ENCODE assay signal across 1 cellular context in the genomic region with DNA sequence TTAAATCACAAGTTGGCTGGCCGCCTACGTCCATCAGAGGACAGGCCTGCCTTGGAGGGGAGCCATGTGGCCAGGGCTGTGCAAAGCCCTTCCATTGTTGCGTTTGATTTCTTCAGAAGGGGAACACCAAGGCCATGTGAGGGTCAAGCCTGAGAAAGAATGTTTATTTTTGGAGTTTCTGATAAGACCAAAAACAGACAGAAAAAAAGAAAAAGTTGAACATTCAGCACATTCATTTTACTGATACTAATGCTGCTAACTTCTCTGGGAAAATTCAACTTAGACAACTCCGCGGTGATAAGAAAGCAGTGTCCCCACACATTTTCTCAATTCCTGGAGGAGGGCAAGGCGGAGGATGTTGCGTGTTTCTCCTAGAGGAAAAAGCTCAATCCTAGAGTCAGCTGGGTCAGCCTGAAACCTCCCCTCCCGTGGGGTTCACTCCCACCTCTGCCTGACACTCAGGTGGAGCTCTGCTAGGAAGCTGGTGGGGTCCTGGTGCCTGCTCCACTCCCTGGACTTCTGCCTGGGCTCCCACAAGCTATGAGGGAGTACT.
TF ChIP-seq lines count a peak whose summit lies in the region.

No MANE protein-coding gene starts in this region.

TF ChIP-seq in GM23338, 12 proteins besides CTCF, POLR2A, EP300 and RAD21 (continued from another document):
- TF ChIP-seq ZNF462 (CRISPR knock-in tag; IDR thresholded peaks at IDR 0.05): no peak
- no peak for TF ChIP-seq ZNF114 (CRISPR knock-in tag; IDR thresholded peaks at IDR 0.05)
- TF ChIP-seq, protein P1, sequence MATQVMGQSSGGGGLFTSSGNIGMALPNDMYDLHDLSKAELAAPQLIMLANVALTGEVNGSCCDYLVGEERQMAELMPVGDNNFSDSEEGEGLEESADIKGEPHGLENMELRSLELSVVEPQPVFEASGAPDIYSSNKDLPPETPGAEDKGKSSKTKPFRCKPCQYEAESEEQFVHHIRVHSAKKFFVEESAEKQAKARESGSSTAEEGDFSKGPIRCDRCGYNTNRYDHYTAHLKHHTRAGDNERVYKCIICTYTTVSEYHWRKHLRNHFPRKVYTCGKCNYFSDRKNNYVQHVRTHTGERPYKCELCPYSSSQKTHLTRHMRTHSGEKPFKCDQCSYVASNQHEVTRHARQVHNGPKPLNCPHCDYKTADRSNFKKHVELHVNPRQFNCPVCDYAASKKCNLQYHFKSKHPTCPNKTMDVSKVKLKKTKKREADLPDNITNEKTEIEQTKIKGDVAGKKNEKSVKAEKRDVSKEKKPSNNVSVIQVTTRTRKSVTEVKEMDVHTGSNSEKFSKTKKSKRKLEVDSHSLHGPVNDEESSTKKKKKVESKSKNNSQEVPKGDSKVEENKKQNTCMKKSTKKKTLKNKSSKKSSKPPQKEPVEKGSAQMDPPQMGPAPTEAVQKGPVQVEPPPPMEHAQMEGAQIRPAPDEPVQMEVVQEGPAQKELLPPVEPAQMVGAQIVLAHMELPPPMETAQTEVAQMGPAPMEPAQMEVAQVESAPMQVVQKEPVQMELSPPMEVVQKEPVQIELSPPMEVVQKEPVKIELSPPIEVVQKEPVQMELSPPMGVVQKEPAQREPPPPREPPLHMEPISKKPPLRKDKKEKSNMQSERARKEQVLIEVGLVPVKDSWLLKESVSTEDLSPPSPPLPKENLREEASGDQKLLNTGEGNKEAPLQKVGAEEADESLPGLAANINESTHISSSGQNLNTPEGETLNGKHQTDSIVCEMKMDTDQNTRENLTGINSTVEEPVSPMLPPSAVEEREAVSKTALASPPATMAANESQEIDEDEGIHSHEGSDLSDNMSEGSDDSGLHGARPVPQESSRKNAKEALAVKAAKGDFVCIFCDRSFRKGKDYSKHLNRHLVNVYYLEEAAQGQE (IDR thresholded peaks at IDR 0.05; ENCODE audit: unreplicated experiment): no peak
- TF ChIP-seq EZH2 (IDR thresholded peaks at IDR 0.05; ENCODE audit: low read depth, unreplicated experiment): no peak
- TF ChIP-seq, protein P2, sequence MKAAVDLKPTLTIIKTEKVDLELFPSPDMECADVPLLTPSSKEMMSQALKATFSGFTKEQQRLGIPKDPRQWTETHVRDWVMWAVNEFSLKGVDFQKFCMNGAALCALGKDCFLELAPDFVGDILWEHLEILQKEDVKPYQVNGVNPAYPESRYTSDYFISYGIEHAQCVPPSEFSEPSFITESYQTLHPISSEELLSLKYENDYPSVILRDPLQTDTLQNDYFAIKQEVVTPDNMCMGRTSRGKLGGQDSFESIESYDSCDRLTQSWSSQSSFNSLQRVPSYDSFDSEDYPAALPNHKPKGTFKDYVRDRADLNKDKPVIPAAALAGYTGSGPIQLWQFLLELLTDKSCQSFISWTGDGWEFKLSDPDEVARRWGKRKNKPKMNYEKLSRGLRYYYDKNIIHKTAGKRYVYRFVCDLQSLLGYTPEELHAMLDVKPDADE (IDR thresholded peaks at IDR 0.05): no peak
TF ChIP-seq in GM23338: peak in this region for 0.
